ENCODE assay signal across 8 cellular contexts in genomic region chr5:138331449-138332368, GRCh38. TPM values are rescaled to one million over a fixed set of nuclear protein-coding genes. Genes with fewer than 3 reads are reported as not detected.
DNase-seq lines count a peak whose midpoint lies in the region; ATAC-seq, FAIRE-seq and TF ChIP-seq lines count a peak whose summit lies in the region.

Gene CDC25C (minus strand): TSS chr5:138331804. CDS start chr5:138331180, 624 bp downstream.

- H3K9me3 Mint-ChIP-seq in astrocyte (ENCODE audit: unreplicated experiment), result no peaks in the 10 kb centered on the region

- peak within 1 kb of the TSS; percentile 63 for H3K27ac ChIP-seq in astrocyte (ENCODE audit: low read depth, low read length)
- no peak within 1 kb of the TSS for H3K27ac ChIP-seq in right cardiac atrium (ENCODE audit: low read length)
- no peak within 1 kb of the TSS for H3K27ac ChIP-seq in vagina

- H3K36me3 Mint-ChIP-seq in astrocyte (ENCODE audit: low read depth, unreplicated experiment), result peaks cover under 1% of the 10 kb centered on the region

- H3K4me1 ChIP-seq in astrocyte (ENCODE audit: insufficient read depth, low read length), result no peaks in the 10 kb centered on the region
- H3K4me1 ChIP-seq in right cardiac atrium (ENCODE audit: control insufficient read depth, insufficient read depth, low read length), result no peaks in the 10 kb centered on the region
- peaks cover 19% of the 10 kb centered on the region for H3K4me1 ChIP-seq in vagina

- H3K9me3 ChIP-seq in astrocyte (ENCODE audit: insufficient read depth, low read depth, low read length) (no peaks in the 10 kb centered on the region), right cardiac atrium (ENCODE audit: control insufficient read depth, low read length) (no peaks in the 10 kb centered on the region), vagina (no peaks in the 10 kb centered on the region)

- under 1% methylated on average over 55 of the region's 55 CpGs for WGBS in right cardiac atrium

- TF ChIP-seq POLR2A in GM18505 (IDR thresholded peaks at IDR 0.05; ENCODE audit: borderline replicate concordance, extremely low read depth, insufficient read depth, insufficient read length) (peak; percentile 75), vagina (IDR thresholded peaks at IDR 0.05) (no peak)

- no peaks in the 10 kb centered on the region for H3K27me3 Mint-ChIP-seq in astrocyte (ENCODE audit: low read depth, unreplicated experiment)

- peaks cover 16% of the 10 kb centered on the region for H3K79me2 ChIP-seq in astrocyte (ENCODE audit: insufficient read depth, low read length)

- peak; percentile 65 for FAIRE-seq in astrocyte (lab: Jason Lieb, UNC)

- peak within 1 kb of the TSS; percentile 91 for H3K4me2 ChIP-seq in astrocyte (ENCODE audit: low read length)

- H3K27ac Mint-ChIP-seq in astrocyte (ENCODE audit: unreplicated experiment), result peak within 1 kb of the TSS; percentile 87

- peak within 1 kb of the TSS; percentile 89 for H2AFZ ChIP-seq in astrocyte (ENCODE audit: low read depth, low read length)

- H3K36me3 ChIP-seq in astrocyte (ENCODE audit: insufficient read depth, low read length), result no peaks in the 10 kb centered on the region
- no peaks in the 10 kb centered on the region for H3K36me3 ChIP-seq in vagina

- H4K20me1 ChIP-seq in astrocyte (ENCODE audit: insufficient read depth, low read length), result no peaks in the 10 kb centered on the region

- H3K4me3 ChIP-seq in astrocyte (ENCODE audit: insufficient read depth, low read depth, low read length) (peak within 1 kb of the TSS; percentile 72), right cardiac atrium (ENCODE audit: low read length) (peak within 1 kb of the TSS; percentile 57), vagina (peak within 1 kb of the TSS; percentile 45 to 53)

- DNase-seq in NCI-H187 treated with DMSO at 0.1 percent for 48 hours (lab: John Stamatoyannopoulos, UW) (peak; percentile 95), astrocyte (ENCODE audit: low read depth) (peak; percentile 99), right cardiac atrium (peak; percentile 98 to 99 (median 99)), pulmonary artery endothelial cell (ENCODE audit: low read depth, low spot score) (peak; percentile 99), vagina (ENCODE audit: extremely low spot score in 2 of 2) (peak in 1 of 2 donors; percentile 98)

- H3K27me3 ChIP-seq in astrocyte (ENCODE audit: insufficient read depth, low read length) (no peaks in the 10 kb centered on the region), right cardiac atrium (ENCODE audit: control insufficient read depth, insufficient read depth) (no peaks in the 10 kb centered on the region), vagina (no peaks in the 10 kb centered on the region)

- ATAC-seq in GM18505 (IDR thresholded peaks at IDR 0.05; ENCODE audit: unreplicated experiment) (peak; percentile 99), HG02970 (IDR thresholded peaks at IDR 0.05; ENCODE audit: low FRiP score, unreplicated experiment) (peak; percentile 99), right cardiac atrium (peak; percentile 100)

- TF ChIP-seq CTCF in astrocyte (IDR thresholded peaks at IDR 0.05; ENCODE audit: insufficient read depth, low read depth, low read length) (no peak), vagina (IDR thresholded peaks at IDR 0.05) (no peak)

- peak within 1 kb of the TSS; percentile 91 for H3K4me3 Mint-ChIP-seq in astrocyte (ENCODE audit: unreplicated experiment)

- intact Hi-C loops in T-helper 2 cell treated with Interferon-gamma antibody and Interleukin-4, amounts not matched to agents 100 ng/mL and 5 ng/mL, for 36 hours (cut with micrococcal nuclease), result loop anchor here (1.0 to 10.0 kb wide), 9 partner anchors 8 to 1233 kb away; partner anchors contain the start of genes BRD8, CDC23, FAM13B and HSPA9
- intact Hi-C loops in right cardiac atrium (cut with DNase I), result no loop called here
- intact Hi-C loops in vagina (cut with DNase I), result no loop called here

- H3K9ac ChIP-seq in astrocyte (ENCODE audit: low read length), result peak within 1 kb of the TSS; percentile 84

- peaks cover 6% of the 10 kb centered on the region for H3K4me1 Mint-ChIP-seq in astrocyte (ENCODE audit: low read depth, unreplicated experiment)

RNA-seq across cellular contexts. Expression of gene CDC25C, which starts in this region (rescaled TPM):
- 10.5 and 12.6 TPM in 2 replicates for total RNA-seq in T-helper 2 cell treated with Interferon-gamma antibody and Interleukin-4, amounts not matched to agents 100 ng/mL and 5 ng/mL, for 36 hours
- 1.6 and 1.7 TPM in 2 replicates for total RNA-seq in astrocyte
- total RNA-seq in right cardiac atrium, result under 1 TPM in 2 of 4 donors, not detected in 2; 0.26 to 0.29 TPM
- polyA plus RNA-seq in right cardiac atrium, result not detected
- total RNA-seq in pulmonary artery endothelial cell, result 6.0 and 15.5 TPM in 2 replicates
- 2.0 TPM for total RNA-seq in vagina

Comparison
In these comparisons a context has a peak if more than half of its experiments do, and no peak if none do; other contexts are left out.
1. Peak in DNase-seq, ATAC-seq and H3K4me3 ChIP-seq in right cardiac atrium; RNA of the gene not detected or under 1 TPM.